Comparison of ENCODE assay signal across 8 cellular contexts in the genomic region with DNA sequence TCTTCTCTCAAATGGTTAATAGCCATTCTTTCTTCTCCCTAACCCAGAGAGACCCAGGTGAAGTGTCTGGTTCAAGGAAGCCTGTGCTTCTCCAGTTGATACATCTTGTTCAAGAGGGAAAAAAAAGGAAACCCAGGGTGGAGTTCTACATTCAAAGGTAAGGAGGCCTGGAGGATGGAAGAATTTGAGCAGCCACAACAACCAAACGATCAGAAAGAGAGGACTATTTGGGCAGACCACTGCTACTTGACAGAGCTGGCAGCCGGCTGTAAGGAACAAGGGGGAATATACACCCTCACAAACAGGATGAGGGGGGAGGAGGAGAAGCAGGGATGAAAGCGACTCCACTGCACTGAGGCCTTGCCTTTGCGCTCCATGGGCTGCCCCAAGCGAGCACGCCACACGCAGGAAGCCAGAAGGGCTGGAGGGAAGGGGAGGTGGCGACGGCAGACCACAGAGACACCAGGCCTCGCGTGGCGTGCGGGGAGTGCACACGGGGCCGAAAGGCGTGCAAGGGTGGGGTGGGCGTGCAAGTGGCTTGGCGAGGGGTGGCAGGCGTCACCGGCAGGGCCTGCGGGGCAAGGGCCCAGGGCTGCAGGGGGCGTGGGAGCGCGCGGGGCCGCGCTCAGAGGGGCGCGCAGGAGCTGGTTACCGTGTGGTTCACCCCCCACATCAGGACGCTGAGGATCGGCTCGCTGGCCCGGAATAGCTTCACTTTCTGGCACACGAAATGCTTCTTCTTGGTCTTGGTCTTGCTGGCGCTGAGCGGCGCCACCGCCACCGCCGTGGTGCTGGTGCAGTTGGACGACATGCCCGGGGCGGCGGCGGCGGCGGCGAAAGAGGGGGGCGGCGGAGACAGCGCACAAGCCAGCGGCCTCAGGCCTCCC. TPM values are rescaled to one million over a fixed set of nuclear protein-coding genes. Genes with fewer than 3 reads are reported as not detected.
DNase-seq lines count a peak whose midpoint lies in the region; ATAC-seq and TF ChIP-seq lines count a peak whose summit lies in the region.

No MANE protein-coding gene starts in this region.

- H3K4me1 ChIP-seq in BE2C (peaks cover 3% of the 10 kb centered on the region), SJSA1 (replicated peaks) (peaks cover 16% of the 10 kb centered on the region), left ventricle myocardium inferior (peaks cover 52% of the 10 kb centered on the region), prostate gland (replicated peaks) (peaks cover 11% of the 10 kb centered on the region), aorta (ENCODE audit: control insufficient read depth in 1 of 2, insufficient read depth in 2 of 2, low read length in 2 of 2) (peaks cover 0 to 7% of the 10 kb centered on the region in 2 donors)

- H3K9me3 Mint-ChIP-seq in activated naive CD8-positive, alpha-beta T cell treated with anti-CD3 and anti-CD28 coated beads, Interleukin-2, amount 50 U/mL, for 24 hours = no peaks in the 10 kb centered on the region

- H3K27me3 ChIP-seq in BE2C (no peaks in the 10 kb centered on the region), SJSA1 (replicated peaks) (no peaks in the 10 kb centered on the region), left ventricle myocardium inferior (ENCODE audit: low read depth) (no peaks in the 10 kb centered on the region), prostate gland (replicated peaks; ENCODE audit: insufficient read depth) (no peaks in the 10 kb centered on the region), aorta (ENCODE audit: control insufficient read depth in 1 of 2, insufficient read depth in 2 of 2, low read length in 1 of 2) (no peaks in the 10 kb centered on the region)

- WGBS in prostate gland = 1% methylated on average over 35 of the region's 53 CpGs
- 0% methylated on average over 35 to 53 of the region's 53 CpGs for WGBS in aorta, 2 donors

- no peak for TF ChIP-seq POLR2A in prostate gland (IDR thresholded peaks at IDR 0.05)

- H3K36me3 Mint-ChIP-seq in activated naive CD8-positive, alpha-beta T cell treated with anti-CD3 and anti-CD28 coated beads, Interleukin-2, amount 50 U/mL, for 24 hours (ENCODE audit: low read depth) = peaks cover 36% of the 10 kb centered on the region

- peak overlapping the region; percentile 94 for H3K27ac Mint-ChIP-seq in activated naive CD8-positive, alpha-beta T cell treated with anti-CD3 and anti-CD28 coated beads, Interleukin-2, amount 50 U/mL, for 24 hours

- peak overlapping the region; percentile 99 for H3K4me3 Mint-ChIP-seq in activated naive CD8-positive, alpha-beta T cell treated with anti-CD3 and anti-CD28 coated beads, Interleukin-2, amount 50 U/mL, for 24 hours

- H3K4me3 ChIP-seq in BE2C (ENCODE audit: low read depth, low read length) (peak overlapping the region; percentile 85), SJSA1 (peak overlapping the region; percentile 91), left ventricle myocardium inferior (peak overlapping the region; percentile 97), prostate gland (peak overlapping the region; percentile 87 to 88), aorta (ENCODE audit: low read length in 2 of 2) (peak overlapping the region; percentile 46 to 63)

- H3K27ac ChIP-seq in SJSA1 (peak overlapping the region; percentile 37), left ventricle myocardium inferior (replicated peaks) (peak overlapping the region; percentile 98), prostate gland (peak overlapping the region; percentile 99), aorta (ENCODE audit: low read depth in 1 of 2, low read length in 2 of 2) (peak overlapping the region in 1 of 2 donors; percentile 26)

- intact Hi-C loops in left ventricle myocardium inferior (cut with micrococcal nuclease) (no loop called here), prostate gland (cut with DNase I) (loop anchor here (5.0 kb wide), 1 partner anchor 47 kb away; the partner anchor contains the start of gene PSMB3), aorta (cut with DNase I) (loop anchor here in 1 of 2 donors (2.0 to 5.0 kb wide), 2 partner anchors 47 to 54 kb away; partner anchors contain the start of genes PSMB3 and RPL23)

- ATAC-seq in GM19043 (IDR thresholded peaks at IDR 0.05; ENCODE audit: low read depth, unreplicated experiment) (peak; percentile 14), HG03432 (IDR thresholded peaks at IDR 0.05; ENCODE audit: unreplicated experiment) (peak; percentile 23), aorta (ENCODE audit: low FRiP score) (peak; percentile 58)
- ATAC-seq in activated naive CD8-positive, alpha-beta T cell treated with anti-CD3 and anti-CD28 coated beads, Interleukin-2, amount 50 U/mL, for 24 hours = peak; percentile 34

- H3K9me3 ChIP-seq in BE2C (no peaks in the 10 kb centered on the region), SJSA1 (replicated peaks) (no peaks in the 10 kb centered on the region), left ventricle myocardium inferior (replicated peaks) (peaks cover 4% of the 10 kb centered on the region), prostate gland (no peaks in the 10 kb centered on the region), aorta (ENCODE audit: control insufficient read depth, low read length) (no peaks in the 10 kb centered on the region)

- no peaks in the 10 kb centered on the region for H3K27me3 Mint-ChIP-seq in activated naive CD8-positive, alpha-beta T cell treated with anti-CD3 and anti-CD28 coated beads, Interleukin-2, amount 50 U/mL, for 24 hours

- H3K36me3 ChIP-seq in BE2C = peaks cover 33% of the 10 kb centered on the region
- peaks cover 66% of the 10 kb centered on the region for H3K36me3 ChIP-seq in SJSA1
- peaks cover 36% of the 10 kb centered on the region for H3K36me3 ChIP-seq in left ventricle myocardium inferior
- H3K36me3 ChIP-seq in prostate gland = peaks cover 0 to 13% of the 10 kb centered on the region in 2 donors
- H3K36me3 ChIP-seq in aorta (ENCODE audit: control insufficient read depth in 1 of 2, insufficient read depth in 2 of 2, low read length in 1 of 2) = peaks cover 1 to 8% of the 10 kb centered on the region in 2 donors

- TF ChIP-seq CTCF in BE2C (IDR thresholded peaks at IDR 0.05; ENCODE audit: low read depth, low read length) (0 out of 2 replicates have a peak, but pooled peaks have one; percentile 4), left ventricle myocardium inferior (IDR thresholded peaks at IDR 0.05; ENCODE audit: borderline replicate concordance) (no peak), prostate gland (IDR thresholded peaks at IDR 0.05) (no peak)

- DNase-seq in BE2C = no peak
- peak; percentile 57 to 66 for DNase-seq in SJSA1 (ENCODE audit: low read depth in 1 of 2, low spot score in 2 of 2)
- peak; percentile 48 for DNase-seq in activated naive CD8-positive, alpha-beta T cell treated with anti-CD3 and anti-CD28 coated beads, Interleukin-2, amount 50 U/mL, for 24 hours
- DNase-seq in left ventricle myocardium inferior = peak; percentile 58
- DNase-seq in prostate gland (ENCODE audit: low spot score) = peak; percentile 21
- DNase-seq in aorta = peak in 1 of 2 donors; percentile 77

- H3K4me1 Mint-ChIP-seq in activated naive CD8-positive, alpha-beta T cell treated with anti-CD3 and anti-CD28 coated beads, Interleukin-2, amount 50 U/mL, for 24 hours = peaks cover 47% of the 10 kb centered on the region

RNA-seq across cellular contexts. Expression of gene PIP4K2B, which starts 0.5 kb away (rescaled TPM):
- polyA plus RNA-seq in BE2C (2012; ENCODE audit: insufficient read depth, insufficient read length, low read depth) = 82.6 TPM
- total RNA-seq in SJSA1 (2014; rRNA removed; shearing (Covaris generic)) = 37.0 and 47.9 TPM in 2 replicates
- total RNA-seq in left ventricle myocardium inferior (42.7 TPM), prostate gland (10 to 100 TPM; 46.2 to 65.2 TPM), aorta (10 to 100 TPM; 32.4 to 48.4 TPM)
- 10 to 100 TPM in 1 of 2 donors, 1 to 10 TPM in 1; 9.6 to 26.1 TPM for polyA plus RNA-seq in aorta

RNA-seq across cellular contexts. Expression of gene CWC25, which starts 26.3 kb away (rescaled TPM):
- 30.8 TPM for polyA plus RNA-seq in BE2C (2012; ENCODE audit: insufficient read depth, insufficient read length, low read depth)
- 6.6 and 11.3 TPM in 2 replicates for total RNA-seq in SJSA1 (2014; rRNA removed; shearing (Covaris generic))
- total RNA-seq in left ventricle myocardium inferior (8.7 TPM), prostate gland (10 to 100 TPM; 21.9 to 23.3 TPM), aorta (10 to 100 TPM; 19.0 to 23.9 TPM)
- 10 to 100 TPM in 1 of 2 donors, 1 to 10 TPM in 1; 7.1 to 32.7 TPM for polyA plus RNA-seq in aorta

RNA-seq across cellular contexts. Expression of gene PSMB3, which starts 46.3 kb away (rescaled TPM):
- polyA plus RNA-seq in BE2C (2012; ENCODE audit: insufficient read depth, insufficient read length, low read depth) = 471 TPM
- 297 and 448 TPM in 2 replicates for total RNA-seq in SJSA1 (2014; rRNA removed; shearing (Covaris generic))
- total RNA-seq in left ventricle myocardium inferior (149 TPM), prostate gland (100 to 1,000 TPM; 116 to 192 TPM), aorta (100 to 1,000 TPM in 1 of 2 donors, 10 to 100 TPM in 1; 99.9 to 109 TPM)
- 100 to 1,000 TPM; 164 to 183 TPM for polyA plus RNA-seq in aorta

RNA-seq across cellular contexts. Expression of gene PCGF2, which starts 50.7 kb away (rescaled TPM):
- 232 TPM for polyA plus RNA-seq in BE2C (2012; ENCODE audit: insufficient read depth, insufficient read length, low read depth)
- total RNA-seq in SJSA1 (2014; rRNA removed; shearing (Covaris generic)) = 3.6 and 4.2 TPM in 2 replicates
- total RNA-seq in left ventricle myocardium inferior = 20.7 TPM
- 10 to 100 TPM; 17.1 to 17.8 TPM for total RNA-seq in prostate gland
- 10 to 100 TPM; 61.4 to 75.5 TPM for total RNA-seq in aorta
- 10 to 100 TPM; 32.8 to 33.2 TPM for polyA plus RNA-seq in aorta

RNA-seq across cellular contexts. Expression of gene RPL23, which starts 54.7 kb away (rescaled TPM):
- 917 TPM for polyA plus RNA-seq in BE2C (2012; ENCODE audit: insufficient read depth, insufficient read length, low read depth)
- 817 and 952 TPM in 2 replicates for total RNA-seq in SJSA1 (2014; rRNA removed; shearing (Covaris generic))
- total RNA-seq in left ventricle myocardium inferior (760 TPM), prostate gland (1,000 to 10,000 TPM; 1,006 to 2,029 TPM), aorta (1,000 to 10,000 TPM; 1,147 to 1,150 TPM)
- 1,000 to 10,000 TPM; 2,973 to 5,274 TPM for polyA plus RNA-seq in aorta
